25 cellular contexts compared by ENCODE assay signal in genomic region chr10:114749545-114749944, GRCh38.
A peak's percentile ranks its signal among the peaks of the same experiment; 100 is the strongest.
DNase-seq lines count a peak whose midpoint lies in the region; ATAC-seq and TF ChIP-seq lines count a peak whose summit lies in the region.
"Had no signal": no experiment of that assay in that cellular context is flagged by ENCODE, and none has a peak within 500 bp of the region (broad histone marks: within the 10 kb centered on the region; RNA-seq: fewer than 3 reads in every experiment).

No MANE protein-coding gene starts in this region.

- TF ChIP-seq POLR2A in heart left ventricle (IDR thresholded peaks at IDR 0.05), result no peak

- H3K9me3 Mint-ChIP-seq in naive thymus-derived CD8-positive, alpha-beta T cell, result no peaks in the 10 kb centered on the region
- H3K9me3 Mint-ChIP-seq: activated CD4-positive, alpha-beta memory T cell treated with anti-CD3 and anti-CD28 coated beads for 36 hours; activated naive CD4-positive, alpha-beta T cell treated with anti-CD3 and anti-CD28 coated beads, Interleukin-2, amount 50 U/mL, for 24 hours; H9 had no signal

- POLR2A ChIA-PET in naive thymus-derived CD8-positive, alpha-beta T cell (lab: Charles Lee), result no interaction called here

- no peaks in the 10 kb centered on the region for H3K9me3 ChIP-seq in Loucy (ENCODE audit: insufficient read depth, low read depth, low read length)
- H3K9me3 ChIP-seq in heart left ventricle, result no peaks in the 10 kb centered on the region
- H3K9me3 ChIP-seq in lung (ENCODE audit: control insufficient read depth in 2 of 2, insufficient read depth in 1 of 2, low read length in 1 of 2), result no peaks in the 10 kb centered on the region
- no peaks in the 10 kb centered on the region for H3K9me3 ChIP-seq in upper lobe of right lung
- H3K9me3 ChIP-seq: BLaER1, esophagus muscularis mucosa, mucosa of descending colon, thoracic aorta had no signal

- peak overlapping the region; percentile 31 to 86 (median 70) for H3K27ac ChIP-seq in heart left ventricle
- H3K27ac ChIP-seq in lung (ENCODE audit: low read depth in 1 of 2, low read length in 1 of 2), result peak overlapping the region in 1 of 2 donors; percentile 58
- peak overlapping the region; percentile 55 for H3K27ac ChIP-seq in upper lobe of right lung
- H3K27ac ChIP-seq: BLaER1, foreskin keratinocyte, neural progenitor cell, thoracic aorta had no signal

- H3K4me1 ChIP-seq in Loucy (ENCODE audit: insufficient read depth, low read length, poor library complexity, severe bottlenecking), result peaks cover 56% of the 10 kb centered on the region
- H3K4me1 ChIP-seq in heart left ventricle, result peaks cover 8 to 78% (median 36%) of the 10 kb centered on the region in 12 donors
- peaks cover 2 to 16% of the 10 kb centered on the region in 2 donors for H3K4me1 ChIP-seq in lung (ENCODE audit: control insufficient read depth in 2 of 2, insufficient read depth in 2 of 2, low read length in 2 of 2)
- peaks cover 4% of the 10 kb centered on the region for H3K4me1 ChIP-seq in upper lobe of right lung
- H3K4me1 ChIP-seq: BLaER1, foreskin keratinocyte, neural progenitor cell had no signal

- peaks cover 12% of the 10 kb centered on the region; the same call in 1 of the 2 replicates for H3F3A ChIP-seq in Loucy (ENCODE audit: low read depth)

- H4K20me1 ChIP-seq in Loucy (ENCODE audit: insufficient read depth, low read length, poor library complexity, severe bottlenecking), result peaks cover 15% of the 10 kb centered on the region
- H4K20me1 ChIP-seq: BLaER1 had no signal

- H3K4me3 Mint-ChIP-seq in naive thymus-derived CD8-positive, alpha-beta T cell, result no peak overlapping the region
- H3K4me3 Mint-ChIP-seq: activated CD4-positive, alpha-beta memory T cell treated with anti-CD3 and anti-CD28 coated beads for 36 hours; activated naive CD4-positive, alpha-beta T cell treated with anti-CD3 and anti-CD28 coated beads, Interleukin-2, amount 50 U/mL, for 24 hours; H9; neural progenitor cell had no signal

- DNase-seq in heart left ventricle (no peak), lung (ENCODE audit: low spot score) (peak; percentile 49), upper lobe of right lung (peak; percentile 68), omental fat pad (ENCODE audit: low spot score) (no peak)
- DNase-seq in naive thymus-derived CD8-positive, alpha-beta T cell, result no peak
- DNase-seq in activated naive CD4-positive, alpha-beta T cell (lab: John Stamatoyannopoulos, UW), result no peak
- DNase-seq: activated CD4-positive, alpha-beta memory T cell treated with anti-CD3 and anti-CD28 coated beads for 36 hours; activated CD8-positive, alpha-beta memory T cell treated with anti-CD3 and anti-CD28 coated beads, Interleukin-2, amount 50 U/mL, for 4 hours; amygdala; COR-L47; cortex of kidney; foreskin keratinocyte; H9; mucosa of descending colon; NCI-H1105; NCI-H2029; posterior cingulate gyrus; stimulated activated naive CD4-positive, alpha-beta T cell treated with Interleukin-2 at 50 U/mL for 16 hours; T-helper 1 cell had no signal

- H3K9me2 ChIP-seq in Loucy (replicated peaks; ENCODE audit: low read depth, low read length), result no peaks in the 10 kb centered on the region

- 58 to 62% (median 60%) methylated on average over 7 of the region's 7 CpGs for WGBS in heart left ventricle, 4 donors
- 62 to 66% methylated on average over 7 of the region's 7 CpGs for WGBS in lung, 2 donors

- intact Hi-C loops in heart left ventricle (cut with DNase I) (loop anchor here in 1 of 10 donors (2.0 kb wide), 1 partner anchor 15 kb away; no protein-coding TSS in a partner anchor), upper lobe of right lung (cut with DNase I) (no loop called here)

- H3K27me3 Mint-ChIP-seq in naive thymus-derived CD8-positive, alpha-beta T cell, result peaks cover 15 to 56% (median 21%) of the 10 kb centered on the region in 5 donors

- H3K27ac Mint-ChIP-seq in naive thymus-derived CD8-positive, alpha-beta T cell, result no peak overlapping the region
- H3K27ac Mint-ChIP-seq: activated CD4-positive, alpha-beta memory T cell treated with anti-CD3 and anti-CD28 coated beads for 36 hours; activated naive CD4-positive, alpha-beta T cell treated with anti-CD3 and anti-CD28 coated beads, Interleukin-2, amount 50 U/mL, for 24 hours; H9; neural progenitor cell had no signal

- H3K9ac ChIP-seq in Loucy (ENCODE audit: low read depth, low read length, poor library complexity, severe bottlenecking), result peak overlapping the region; percentile 54
- H3K9ac ChIP-seq: BLaER1, neural progenitor cell had no signal

- H2AFZ ChIP-seq in Loucy (ENCODE audit: low read length), result no peak overlapping the region
- H2AFZ ChIP-seq: neural progenitor cell had no signal

- peak overlapping the region; percentile 40 for H3K4me3 ChIP-seq in Loucy (ENCODE audit: low read length, poor library complexity, severe bottlenecking)
- no peak overlapping the region for H3K4me3 ChIP-seq in heart left ventricle
- no peak overlapping the region for H3K4me3 ChIP-seq in lung
- no peak overlapping the region for H3K4me3 ChIP-seq in upper lobe of right lung
- H3K4me3 ChIP-seq: BLaER1, esophagus muscularis mucosa, mucosa of descending colon, neural progenitor cell, thoracic aorta had no signal

- peaks cover 89% of the 10 kb centered on the region for H3K79me2 ChIP-seq in Loucy (ENCODE audit: insufficient read depth, low read length)

- peak overlapping the region; percentile 66 for H3K4me2 ChIP-seq in Loucy (ENCODE audit: low read depth, low read length, poor library complexity, severe bottlenecking)
- H3K4me2 ChIP-seq: BLaER1, neural progenitor cell had no signal

- TF ChIP-seq CTCF in Loucy (conservative IDR thresholded peaks at IDR 0.05; ENCODE audit: low read length) (no peak), heart left ventricle (IDR thresholded peaks at IDR 0.05) (no peak), lung (IDR thresholded peaks at IDR 0.05; ENCODE audit: control extremely low read depth, extremely low read depth) (no peak), upper lobe of right lung (IDR thresholded peaks at IDR 0.05) (no peak), omental fat pad (IDR thresholded peaks at IDR 0.05) (no peak)

- H3K36me3 ChIP-seq in Loucy (ENCODE audit: insufficient read depth, low read length), result peaks cover 31% of the 10 kb centered on the region
- H3K36me3 ChIP-seq in heart left ventricle, result no peaks in the 10 kb centered on the region
- H3K36me3 ChIP-seq in lung (ENCODE audit: control insufficient read depth in 2 of 2, insufficient read depth in 2 of 2, low read length in 2 of 2), result no peaks in the 10 kb centered on the region
- H3K36me3 ChIP-seq in upper lobe of right lung, result no peaks in the 10 kb centered on the region
- H3K36me3 ChIP-seq: BLaER1, esophagus muscularis mucosa, neural progenitor cell, thoracic aorta had no signal

- no peaks in the 10 kb centered on the region for H3K36me3 Mint-ChIP-seq in naive thymus-derived CD8-positive, alpha-beta T cell
- H3K36me3 Mint-ChIP-seq: activated CD4-positive, alpha-beta memory T cell treated with anti-CD3 and anti-CD28 coated beads for 36 hours; activated naive CD4-positive, alpha-beta T cell treated with anti-CD3 and anti-CD28 coated beads, Interleukin-2, amount 50 U/mL, for 24 hours; neural progenitor cell had no signal

- H3K4me1 Mint-ChIP-seq in naive thymus-derived CD8-positive, alpha-beta T cell, result peaks cover 0 to 2% (median 0%) of the 10 kb centered on the region in 4 donors
- H3K4me1 Mint-ChIP-seq: activated naive CD4-positive, alpha-beta T cell treated with anti-CD3 and anti-CD28 coated beads, Interleukin-2, amount 50 U/mL, for 24 hours; H9 had no signal

- H3K27me3 ChIP-seq in Loucy (ENCODE audit: insufficient read depth, low read length, poor library complexity, severe bottlenecking) (no peaks in the 10 kb centered on the region), heart left ventricle (no peaks in the 10 kb centered on the region), lung (ENCODE audit: control insufficient read depth, insufficient read depth) (no peaks in the 10 kb centered on the region), upper lobe of right lung (no peaks in the 10 kb centered on the region)
- H3K27me3 ChIP-seq: BLaER1, foreskin keratinocyte, neural progenitor cell had no signal

- ATAC-seq in heart left ventricle, result peak in 3 of 4 donors; percentile 6 to 36 (median 18)
- peak; percentile 42 for ATAC-seq in lung (ENCODE audit: insufficient read depth, low FRiP score)
- peak; percentile 89 for ATAC-seq in upper lobe of right lung
- no peak for ATAC-seq in omental fat pad (ENCODE audit: low FRiP score)
- no peak for ATAC-seq in naive thymus-derived CD8-positive, alpha-beta T cell
- ATAC-seq: foreskin keratinocyte, mucosa of descending colon had no signal

Comparison
In these comparisons a context has a peak if more than half of its experiments do, and no peak if none do; other contexts are left out.
1. ATAC-seq: peak in heart left ventricle (3 of 4), lung (single experiment) and upper lobe of right lung (single experiment); none in omental fat pad (single experiment) and naive thymus-derived CD8-positive, alpha-beta T cell (0 of 2).
2. DNase-seq: peak in lung (single experiment) and upper lobe of right lung (single experiment); none in heart left ventricle (0 of 5), omental fat pad (single experiment), naive thymus-derived CD8-positive, alpha-beta T cell (0 of 10) and activated naive CD4-positive, alpha-beta T cell (0 of 4).